ENCODE assay signal across 15 cellular contexts in the genomic region with DNA sequence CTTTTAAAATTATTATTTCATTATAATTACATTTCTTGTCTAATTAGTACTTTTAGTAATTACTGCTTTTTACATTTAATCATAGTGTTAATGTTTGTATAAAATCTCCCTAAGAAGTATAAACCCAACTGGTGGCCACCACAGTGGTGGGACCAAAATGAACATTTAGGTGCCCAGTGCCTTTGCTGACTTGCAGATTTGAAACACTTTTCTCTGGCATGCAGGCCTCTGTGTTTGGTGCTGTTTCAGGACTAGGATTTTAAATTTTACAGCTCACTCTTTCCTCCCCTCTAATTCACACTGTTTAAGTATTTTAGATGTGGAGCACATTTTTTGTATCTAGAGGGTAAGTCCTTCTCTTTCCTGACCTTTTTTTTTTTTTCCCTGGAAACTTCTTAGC. TPM values are rescaled to one million over a fixed set of nuclear protein-coding genes. Genes with fewer than 3 reads are reported as not detected.
DNase-seq lines count a peak whose midpoint lies in the region; ATAC-seq and TF ChIP-seq lines count a peak whose summit lies in the region.
"Had no signal": no experiment of that assay in that cellular context is flagged by ENCODE, and none has a peak within 500 bp of the region (broad histone marks: within the 10 kb centered on the region; RNA-seq: fewer than 3 reads in every experiment).

No MANE protein-coding gene starts in this region.

- H3K9ac ChIP-seq in SK-N-MC (ENCODE audit: insufficient read length): no peak overlapping the region

- TF ChIP-seq CTCF in nephron progenitor cell (IDR thresholded peaks at IDR 0.05) (no peak), ovary (IDR thresholded peaks at IDR 0.05) (no peak)

- H3K9me3 ChIP-seq in CD8-positive, alpha-beta memory T cell (ENCODE audit: low read length): no peaks in the 10 kb centered on the region
- H3K9me3 ChIP-seq in SK-N-MC (ENCODE audit: low read depth, low read length): no peaks in the 10 kb centered on the region
- H3K9me3 ChIP-seq in ovary: no peaks in the 10 kb centered on the region
- H3K9me3 ChIP-seq: ascending aorta, Caco-2 had no signal

- POLR2A ChIA-PET in CD8-positive, alpha-beta memory T cell (lab: Charles Lee): interaction anchor here (1.0 to 6.7 kb wide), 8 partner anchors 11 to 131 kb away, joined by 3 to 102 read pairs (median 6); a partner anchor contains a TSS

- H3K36me3 ChIP-seq in CD8-positive, alpha-beta memory T cell (ENCODE audit: insufficient read depth, low read length): no peaks in the 10 kb centered on the region
- H3K36me3 ChIP-seq in SK-N-MC (ENCODE audit: insufficient read depth, low read length) (peaks cover 12% of the 10 kb centered on the region), ovary (no peaks in the 10 kb centered on the region)

- peak overlapping the region; percentile 59 for H3K4me3 ChIP-seq in CD8-positive, alpha-beta memory T cell (ENCODE audit: low read length)
- H3K4me3 ChIP-seq in SK-N-MC: no peak overlapping the region
- no peak overlapping the region for H3K4me3 ChIP-seq in ovary
- H3K4me3 ChIP-seq: ascending aorta had no signal

- no peak for TF ChIP-seq EP300 in ovary (IDR thresholded peaks at IDR 0.05)

- H3K27ac ChIP-seq in CD8-positive, alpha-beta memory T cell (ENCODE audit: low read depth, low read length): no peak overlapping the region
- H3K27ac ChIP-seq in SK-N-MC: peak overlapping the region; percentile 12; the same call in 1 of the 2 replicates
- H3K27ac ChIP-seq in ovary: no peak overlapping the region

- peaks cover 88% of the 10 kb centered on the region for H3K4me1 ChIP-seq in CD8-positive, alpha-beta memory T cell (ENCODE audit: insufficient read depth, low read length)
- H3K4me1 ChIP-seq in ovary (ENCODE audit: insufficient read depth): peaks cover 9% of the 10 kb centered on the region
- H3K4me1 ChIP-seq: Caco-2 had no signal

- no peak for ATAC-seq in effector memory CD8-positive, alpha-beta T cell (replicated peaks)
- ATAC-seq in GM18907 (IDR thresholded peaks at IDR 0.05; ENCODE audit: unreplicated experiment) (no peak), GM21723 (IDR thresholded peaks at IDR 0.05; ENCODE audit: unreplicated experiment) (no peak)
- ATAC-seq: sciatic nerve had no signal

- peak overlapping the region; percentile 90 to 100 (median 96) for H3K27ac Mint-ChIP-seq in CD8-positive, alpha-beta memory T cell
- peak overlapping the region; percentile 94 to 96 for H3K27ac Mint-ChIP-seq in effector memory CD8-positive, alpha-beta T cell
- H3K27ac Mint-ChIP-seq in nephron progenitor cell: peak overlapping the region; percentile 93

- intact Hi-C loops in ovary (cut with DNase I): no loop called here

- no peaks in the 10 kb centered on the region for H3K9me3 Mint-ChIP-seq in CD8-positive, alpha-beta memory T cell
- no peaks in the 10 kb centered on the region for H3K9me3 Mint-ChIP-seq in effector memory CD8-positive, alpha-beta T cell
- peaks cover 15% of the 10 kb centered on the region for H3K9me3 Mint-ChIP-seq in nephron progenitor cell

- H3K4me3 Mint-ChIP-seq in CD8-positive, alpha-beta memory T cell: peak overlapping the region; percentile 64 to 86 (median 80)
- peak overlapping the region; percentile 86 to 88 for H3K4me3 Mint-ChIP-seq in effector memory CD8-positive, alpha-beta T cell
- H3K4me3 Mint-ChIP-seq in nephron progenitor cell: no peak overlapping the region

- H3K27me3 Mint-ChIP-seq in CD8-positive, alpha-beta memory T cell: no peaks in the 10 kb centered on the region
- H3K27me3 Mint-ChIP-seq in effector memory CD8-positive, alpha-beta T cell: no peaks in the 10 kb centered on the region
- no peaks in the 10 kb centered on the region for H3K27me3 Mint-ChIP-seq in nephron progenitor cell (ENCODE audit: low read depth, poor library complexity)

- H3K4me1 Mint-ChIP-seq in CD8-positive, alpha-beta memory T cell: peaks cover 77 to 96% (median 92%) of the 10 kb centered on the region in 3 donors
- H3K4me1 Mint-ChIP-seq in effector memory CD8-positive, alpha-beta T cell (ENCODE audit: low read depth in 2 of 2): peaks cover 57 to 76% of the 10 kb centered on the region in 2 donors
- H3K4me1 Mint-ChIP-seq in nephron progenitor cell: peaks cover 52% of the 10 kb centered on the region

- H3K36me3 Mint-ChIP-seq in CD8-positive, alpha-beta memory T cell: peaks cover 0 to 15% (median 4%) of the 10 kb centered on the region in 3 donors
- peaks cover 25% of the 10 kb centered on the region for H3K36me3 Mint-ChIP-seq in effector memory CD8-positive, alpha-beta T cell (ENCODE audit: insufficient read depth)
- peaks cover 42% of the 10 kb centered on the region for H3K36me3 Mint-ChIP-seq in nephron progenitor cell (ENCODE audit: low read depth)

- DNase-seq in CD8-positive, alpha-beta memory T cell: no peak
- DNase-seq in SK-N-MC (ENCODE audit: low read depth, low spot score): no peak
- no peak for DNase-seq in effector memory CD8-positive, alpha-beta T cell
- DNase-seq in nephron progenitor cell: no peak
- no peak for DNase-seq in ovary
- DNase-seq: Caco-2; effector CD4-positive, alpha-beta T cell; NCI-H1048; NCI-H345 had no signal

- CTCF ChIA-PET in CD8-positive, alpha-beta memory T cell (lab: Charles Lee): interaction anchor here (0.6 to 7.1 kb wide), 12 partner anchors 11 to 52 kb away, joined by 3 to 60 read pairs (median 5); a partner anchor contains a TSS

- no peak for TF ChIP-seq POLR2A in ovary (IDR thresholded peaks at IDR 0.05)

- H3K27me3 ChIP-seq in CD8-positive, alpha-beta memory T cell (ENCODE audit: insufficient read depth, low read length, poor library complexity, severe bottlenecking): no peaks in the 10 kb centered on the region
- no peaks in the 10 kb centered on the region for H3K27me3 ChIP-seq in ovary
- H3K27me3 ChIP-seq: ascending aorta had no signal

RNA-seq across cellular contexts. Expression of a gene that starts 17.5 kb away (rescaled TPM):
- 10 to 100 TPM; 62.3 to 63.7 TPM for total RNA-seq in CD8-positive, alpha-beta memory T cell
- polyA plus RNA-seq in CD8-positive, alpha-beta memory T cell: 160 TPM
- 10 to 100 TPM; 38.7 to 52.1 (median 46.8) TPM for total RNA-seq in ovary
- polyA plus RNA-seq in ovary: 10 to 100 TPM; 57.2 to 87.5 TPM

RNA-seq across cellular contexts. Expression of a gene that starts 40.1 kb away (rescaled TPM):
- total RNA-seq in CD8-positive, alpha-beta memory T cell: 10 to 100 TPM; 15.2 to 16.2 TPM
- 32.4 TPM for polyA plus RNA-seq in CD8-positive, alpha-beta memory T cell
- under 1 TPM in 1 of 7 donors, not detected in 6; 0.30 TPM for total RNA-seq in ovary
- polyA plus RNA-seq in ovary: under 1 TPM in 1 of 2 donors, not detected in 1; 0.73 TPM
- total RNA-seq: ascending aorta, Caco-2, fibroblast of villous mesenchyme, HT1080, sciatic nerve had no signal

Comparison
In these comparisons a context has a peak if more than half of its experiments do, and no peak if none do; other contexts are left out.
1. RNA of a gene that starts 40.1 kb away (total RNA-seq): 15.2 to 16.2 TPM in CD8-positive, alpha-beta memory T cell; 0.30 TPM in ovary; every median in the first group is over 10 times any median in the second.
2. Peak in every context shown above with its lines, with median percentiles within 50 percentile points of each other: H3K27ac Mint-ChIP-seq.